Comparison of ENCODE assay signal across 19 cellular contexts in the genomic region with DNA sequence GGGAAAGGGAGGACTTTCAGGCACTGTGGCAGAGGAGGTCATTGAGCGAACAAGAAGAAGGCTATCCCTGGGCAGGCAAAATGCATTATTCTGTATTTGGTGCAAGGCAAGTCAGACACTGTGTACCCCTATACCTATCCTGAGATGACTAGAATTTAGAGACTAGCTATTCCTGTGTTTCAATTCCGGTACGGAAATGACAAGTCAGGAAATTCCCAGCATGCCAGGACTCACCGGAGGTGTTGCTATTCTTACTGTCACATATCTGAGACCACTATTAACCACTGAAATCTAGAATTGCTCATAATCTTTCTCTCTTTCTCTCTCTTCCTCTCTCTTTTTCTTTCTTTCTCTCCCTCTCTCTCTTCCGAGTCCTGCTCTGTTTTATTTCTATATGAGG.
DNase-seq lines count a peak whose midpoint lies in the region; ATAC-seq, FAIRE-seq and TF ChIP-seq lines count a peak whose summit lies in the region.
"Had no signal": no experiment of that assay in that cellular context is flagged by ENCODE, and none has a peak within 500 bp of the region (broad histone marks: within the 10 kb centered on the region; RNA-seq: fewer than 3 reads in every experiment).

No MANE protein-coding gene starts in this region.

- TF ChIP-seq POLR2A in GM12891 (IDR thresholded peaks at IDR 0.05; ENCODE audit: low read depth, low read length) = no peak

- no peaks in the 10 kb centered on the region for H3K36me3 Mint-ChIP-seq in activated naive CD4-positive, alpha-beta T cell treated with anti-CD3 and anti-CD28 coated beads for 36 hours (ENCODE audit: low read depth)
- H3K36me3 Mint-ChIP-seq: activated naive CD8-positive, alpha-beta T cell; CD8-positive, alpha-beta memory T cell had no signal

- ATAC-seq in HG02571 (IDR thresholded peaks at IDR 0.05; ENCODE audit: unreplicated experiment) = peak; percentile 61
- ATAC-seq: activated T-cell treated with anti-CD3 and anti-CD28 coated beads, Interleukin-2, amount 50 U/mL, for 4 hours; left colon; mucosa of descending colon; Panc1 had no signal

- H3K4me3 Mint-ChIP-seq in activated naive CD4-positive, alpha-beta T cell treated with anti-CD3 and anti-CD28 coated beads for 36 hours = no peak overlapping the region
- H3K4me3 Mint-ChIP-seq: activated CD4-positive, alpha-beta memory T cell treated with anti-CD3 and anti-CD28 coated beads, Interleukin-2, amount 10 ng/mL, durations not matched to agents 7 days and 5 days; activated naive CD8-positive, alpha-beta T cell; activated T-cell treated with anti-CD3 and anti-CD28 coated beads, Interleukin-2, amount 50 U/mL, for 4 hours; CD8-positive, alpha-beta memory T cell had no signal

- no peaks in the 10 kb centered on the region for H3K9me3 Mint-ChIP-seq in activated naive CD4-positive, alpha-beta T cell treated with anti-CD3 and anti-CD28 coated beads for 36 hours
- H3K9me3 Mint-ChIP-seq: activated CD4-positive, alpha-beta memory T cell treated with anti-CD3 and anti-CD28 coated beads, Interleukin-2, amount 10 ng/mL, durations not matched to agents 7 days and 5 days; activated T-cell treated with anti-CD3 and anti-CD28 coated beads, Interleukin-2, amount 50 U/mL, for 4 hours; CD8-positive, alpha-beta memory T cell had no signal

- H3K27ac Mint-ChIP-seq in activated naive CD4-positive, alpha-beta T cell treated with anti-CD3 and anti-CD28 coated beads for 36 hours = no peak overlapping the region
- H3K27ac Mint-ChIP-seq: activated CD4-positive, alpha-beta memory T cell treated with anti-CD3 and anti-CD28 coated beads, Interleukin-2, amount 10 ng/mL, durations not matched to agents 7 days and 5 days; activated naive CD8-positive, alpha-beta T cell had no signal

- H3K4me1 Mint-ChIP-seq in activated naive CD4-positive, alpha-beta T cell treated with anti-CD3 and anti-CD28 coated beads for 36 hours (ENCODE audit: low read depth) = no peaks in the 10 kb centered on the region
- H3K4me1 Mint-ChIP-seq: activated CD4-positive, alpha-beta memory T cell treated with anti-CD3 and anti-CD28 coated beads, Interleukin-2, amount 10 ng/mL, durations not matched to agents 7 days and 5 days; CD8-positive, alpha-beta memory T cell had no signal

- H3K27me3 Mint-ChIP-seq in activated naive CD4-positive, alpha-beta T cell treated with anti-CD3 and anti-CD28 coated beads for 36 hours (ENCODE audit: low read depth) = no peaks in the 10 kb centered on the region
- H3K27me3 Mint-ChIP-seq: activated CD4-positive, alpha-beta memory T cell treated with anti-CD3 and anti-CD28 coated beads, Interleukin-2, amount 10 ng/mL, durations not matched to agents 7 days and 5 days had no signal

- DNase-seq in GM12891 (ENCODE audit: insufficient read length, low spot score) (no peak), M059J (ENCODE audit: low read depth) (peak; percentile 37), iris pigment epithelial cell (ENCODE audit: low read depth) (peak; percentile 3), GM03348 (ENCODE audit: low spot score) (no peak), GM19240 (ENCODE audit: insufficient read length, low spot score) (no peak), DMS 273 (lab: John Stamatoyannopoulos, UW; ENCODE audit: unreplicated experiment) (no peak)
- no peak for DNase-seq in activated naive CD4-positive, alpha-beta T cell treated with anti-CD3 and anti-CD28 coated beads for 36 hours
- DNase-seq: activated CD4-positive, alpha-beta memory T cell treated with anti-CD3 and anti-CD28 coated beads, Interleukin-2, amount 10 ng/mL, durations not matched to agents 7 days and 5 days; activated T-cell treated with anti-CD3 and anti-CD28 coated beads, Interleukin-2, amount 50 U/mL, for 4 hours; brain microvascular endothelial cell; CD8-positive, alpha-beta memory T cell; left colon; mucosa of descending colon; NCI-H1092; stimulated activated CD4-positive, alpha-beta T cell treated with anti-CD3 and anti-CD28 coated beads, Interleukin-2, amount 100 ng/mL, for 48 hours had no signal

- intact Hi-C loops in activated naive CD4-positive, alpha-beta T cell treated with anti-CD3 and anti-CD28 coated beads for 36 hours (cut with micrococcal nuclease) = no loop called here

- CTCF ChIA-PET in activated naive CD4-positive, alpha-beta T cell treated with anti-CD3 and anti-CD28 coated beads for 36 hours (lab: Charles Lee) = no interaction called here

- FAIRE-seq in GM12891 (lab: Jason Lieb, UNC) = no peak
- FAIRE-seq: GM12892 had no signal

TF ChIP-seq in GM12891, 5 proteins besides CTCF, POLR2A, EP300 and RAD21:
- no peak for TF ChIP-seq POU2F2 (IDR thresholded peaks at IDR 0.05; ENCODE audit: low read depth, low read length)
- 0 out of 2 replicates have a peak, but pooled peaks have one; percentile 8 for TF ChIP-seq SPI1 (IDR thresholded peaks at IDR 0.05; ENCODE audit: low read depth, low read length)
- TF ChIP-seq PAX5 (IDR thresholded peaks at IDR 0.05; ENCODE audit: insufficient read depth, low read length, severe bottlenecking) = no peak
- TF ChIP-seq POLR2AphosphoS5 (IDR thresholded peaks at IDR 0.05; ENCODE audit: low read depth, low read length) = no peak
- TF ChIP-seq TAF1 (IDR thresholded peaks at IDR 0.05; ENCODE audit: low read depth, low read length) = no peak

Comparison
In these comparisons a context has a peak if more than half of its experiments do, and no peak if none do; other contexts are left out.
1. DNase-seq: peak in M059J (single experiment) and iris pigment epithelial cell (single experiment); none in GM12891 (single experiment), GM03348 (single experiment), GM19240 (single experiment), activated naive CD4-positive, alpha-beta T cell treated with anti-CD3 and anti-CD28 coated beads for 36 hours (single experiment) and DMS 273 (single experiment).